1 cellular context compared by ENCODE assay signal in the genomic region with DNA sequence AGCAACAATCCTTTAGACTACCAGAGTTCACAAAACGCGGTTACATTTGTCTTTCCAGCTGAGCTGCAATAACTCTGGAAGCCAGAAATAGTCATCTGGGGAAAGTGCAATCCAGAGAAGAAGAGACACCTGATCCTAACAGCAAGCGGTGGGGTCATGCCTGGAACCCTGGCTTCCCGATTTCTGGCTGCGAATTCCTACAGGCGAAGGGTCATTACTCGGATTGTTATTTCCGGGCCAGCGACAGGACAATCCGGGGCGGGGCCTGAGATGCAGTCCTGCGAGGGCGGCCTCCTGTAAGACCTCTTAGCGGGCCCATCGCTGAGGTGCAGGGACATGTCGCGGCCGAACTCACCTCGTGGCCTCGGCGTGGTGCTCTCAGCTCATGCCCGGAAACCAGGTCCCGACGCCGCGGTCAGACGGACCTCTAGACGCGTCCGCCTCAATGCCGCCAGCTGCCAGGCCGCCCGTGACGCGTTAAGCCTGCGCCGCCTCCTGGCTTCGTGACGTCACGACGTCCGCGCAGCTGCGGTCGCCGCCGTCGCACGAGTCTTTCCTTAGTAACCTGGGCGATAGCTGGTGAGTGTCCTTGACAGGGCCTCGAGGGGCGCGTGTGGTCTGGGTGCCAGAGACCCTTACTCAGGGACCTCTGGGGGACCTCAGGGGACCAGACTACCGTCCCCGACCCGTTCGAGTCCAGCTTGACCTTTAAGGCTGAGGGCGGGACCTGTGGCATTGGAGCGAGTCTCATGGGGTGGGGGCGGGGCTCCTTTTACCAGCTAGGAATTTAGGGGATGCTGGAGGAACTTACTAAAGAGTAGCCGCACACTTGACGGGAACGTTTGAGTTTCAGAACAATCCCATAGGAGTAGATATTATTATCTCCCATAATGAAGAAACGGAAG.
TF ChIP-seq lines count a peak whose summit lies in the region.

A gene with protein sequence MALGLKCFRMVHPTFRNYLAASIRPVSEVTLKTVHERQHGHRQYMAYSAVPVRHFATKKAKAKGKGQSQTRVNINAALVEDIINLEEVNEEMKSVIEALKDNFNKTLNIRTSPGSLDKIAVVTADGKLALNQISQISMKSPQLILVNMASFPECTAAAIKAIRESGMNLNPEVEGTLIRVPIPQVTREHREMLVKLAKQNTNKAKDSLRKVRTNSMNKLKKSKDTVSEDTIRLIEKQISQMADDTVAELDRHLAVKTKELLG (plus strand): TSS at position 523 of the 905 bp plus-strand sequence. CDS start 6,010 bp downstream, outside the sequence.
A gene with protein sequence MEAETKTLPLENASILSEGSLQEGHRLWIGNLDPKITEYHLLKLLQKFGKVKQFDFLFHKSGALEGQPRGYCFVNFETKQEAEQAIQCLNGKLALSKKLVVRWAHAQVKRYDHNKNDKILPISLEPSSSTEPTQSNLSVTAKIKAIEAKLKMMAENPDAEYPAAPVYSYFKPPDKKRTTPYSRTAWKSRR (minus strand): TSS at position 481 of the 905 bp plus-strand sequence. CDS start 3,348 bp downstream, outside the sequence.

TF ChIP-seq in WTC11, 78 proteins besides CTCF, POLR2A, EP300 and RAD21 (continued from another document and continues in another):
- TF ChIP-seq, protein P1, sequence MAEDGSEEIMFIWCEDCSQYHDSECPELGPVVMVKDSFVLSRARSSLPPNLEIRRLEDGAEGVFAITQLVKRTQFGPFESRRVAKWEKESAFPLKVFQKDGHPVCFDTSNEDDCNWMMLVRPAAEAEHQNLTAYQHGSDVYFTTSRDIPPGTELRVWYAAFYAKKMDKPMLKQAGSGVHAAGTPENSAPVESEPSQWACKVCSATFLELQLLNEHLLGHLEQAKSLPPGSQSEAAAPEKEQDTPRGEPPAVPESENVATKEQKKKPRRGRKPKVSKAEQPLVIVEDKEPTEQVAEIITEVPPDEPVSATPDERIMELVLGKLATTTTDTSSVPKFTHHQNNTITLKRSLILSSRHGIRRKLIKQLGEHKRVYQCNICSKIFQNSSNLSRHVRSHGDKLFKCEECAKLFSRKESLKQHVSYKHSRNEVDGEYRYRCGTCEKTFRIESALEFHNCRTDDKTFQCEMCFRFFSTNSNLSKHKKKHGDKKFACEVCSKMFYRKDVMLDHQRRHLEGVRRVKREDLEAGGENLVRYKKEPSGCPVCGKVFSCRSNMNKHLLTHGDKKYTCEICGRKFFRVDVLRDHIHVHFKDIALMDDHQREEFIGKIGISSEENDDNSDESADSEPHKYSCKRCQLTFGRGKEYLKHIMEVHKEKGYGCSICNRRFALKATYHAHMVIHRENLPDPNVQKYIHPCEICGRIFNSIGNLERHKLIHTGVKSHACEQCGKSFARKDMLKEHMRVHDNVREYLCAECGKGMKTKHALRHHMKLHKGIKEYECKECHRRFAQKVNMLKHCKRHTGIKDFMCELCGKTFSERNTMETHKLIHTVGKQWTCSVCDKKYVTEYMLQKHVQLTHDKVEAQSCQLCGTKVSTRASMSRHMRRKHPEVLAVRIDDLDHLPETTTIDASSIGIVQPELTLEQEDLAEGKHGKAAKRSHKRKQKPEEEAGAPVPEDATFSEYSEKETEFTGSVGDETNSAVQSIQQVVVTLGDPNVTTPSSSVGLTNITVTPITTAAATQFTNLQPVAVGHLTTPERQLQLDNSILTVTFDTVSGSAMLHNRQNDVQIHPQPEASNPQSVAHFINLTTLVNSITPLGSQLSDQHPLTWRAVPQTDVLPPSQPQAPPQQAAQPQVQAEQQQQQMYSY (CRISPR knock-in tag; IDR thresholded peaks at IDR 0.05), result peak; percentile 68; the same call in 1 of the 2 replicates
- TF ChIP-seq FOXP1 (CRISPR knock-in tag; IDR thresholded peaks at IDR 0.05; ENCODE audit: borderline replicate concordance), result peak; percentile 99
- no peak for TF ChIP-seq MXD4 (CRISPR knock-in tag; IDR thresholded peaks at IDR 0.05; ENCODE audit: borderline replicate concordance)
- TF ChIP-seq E2F1 (CRISPR knock-in tag; IDR thresholded peaks at IDR 0.05), result peak; percentile 93
- TF ChIP-seq, protein P2, sequence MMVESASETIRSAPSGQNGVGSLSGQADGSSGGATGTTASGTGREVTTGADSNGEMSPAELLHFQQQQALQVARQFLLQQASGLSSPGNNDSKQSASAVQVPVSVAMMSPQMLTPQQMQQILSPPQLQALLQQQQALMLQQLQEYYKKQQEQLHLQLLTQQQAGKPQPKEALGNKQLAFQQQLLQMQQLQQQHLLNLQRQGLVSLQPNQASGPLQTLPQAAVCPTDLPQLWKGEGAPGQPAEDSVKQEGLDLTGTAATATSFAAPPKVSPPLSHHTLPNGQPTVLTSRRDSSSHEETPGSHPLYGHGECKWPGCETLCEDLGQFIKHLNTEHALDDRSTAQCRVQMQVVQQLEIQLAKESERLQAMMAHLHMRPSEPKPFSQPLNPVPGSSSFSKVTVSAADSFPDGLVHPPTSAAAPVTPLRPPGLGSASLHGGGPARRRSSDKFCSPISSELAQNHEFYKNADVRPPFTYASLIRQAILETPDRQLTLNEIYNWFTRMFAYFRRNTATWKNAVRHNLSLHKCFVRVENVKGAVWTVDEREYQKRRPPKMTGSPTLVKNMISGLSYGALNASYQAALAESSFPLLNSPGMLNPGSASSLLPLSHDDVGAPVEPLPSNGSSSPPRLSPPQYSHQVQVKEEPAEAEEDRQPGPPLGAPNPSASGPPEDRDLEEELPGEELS (CRISPR knock-in tag; IDR thresholded peaks at IDR 0.05), result peak; percentile 97
- TF ChIP-seq NFATC4 (CRISPR knock-in tag; IDR thresholded peaks at IDR 0.05), result no peak
- TF ChIP-seq ERG (CRISPR knock-in tag; IDR thresholded peaks at IDR 0.05), result no peak
- no peak for TF ChIP-seq NR1H2 (CRISPR knock-in tag; IDR thresholded peaks at IDR 0.05)
- TF ChIP-seq SMAD3 (CRISPR knock-in tag; IDR thresholded peaks at IDR 0.05; ENCODE audit: borderline replicate concordance), result peak; percentile 98
- peak; percentile 56 for TF ChIP-seq NFYB (CRISPR knock-in tag; conservative IDR thresholded peaks at IDR 0.05; ENCODE audit: low read depth)
- peak; percentile 98 for TF ChIP-seq ZBTB43 (CRISPR knock-in tag; IDR thresholded peaks at IDR 0.05)
- TF ChIP-seq, protein P3, sequence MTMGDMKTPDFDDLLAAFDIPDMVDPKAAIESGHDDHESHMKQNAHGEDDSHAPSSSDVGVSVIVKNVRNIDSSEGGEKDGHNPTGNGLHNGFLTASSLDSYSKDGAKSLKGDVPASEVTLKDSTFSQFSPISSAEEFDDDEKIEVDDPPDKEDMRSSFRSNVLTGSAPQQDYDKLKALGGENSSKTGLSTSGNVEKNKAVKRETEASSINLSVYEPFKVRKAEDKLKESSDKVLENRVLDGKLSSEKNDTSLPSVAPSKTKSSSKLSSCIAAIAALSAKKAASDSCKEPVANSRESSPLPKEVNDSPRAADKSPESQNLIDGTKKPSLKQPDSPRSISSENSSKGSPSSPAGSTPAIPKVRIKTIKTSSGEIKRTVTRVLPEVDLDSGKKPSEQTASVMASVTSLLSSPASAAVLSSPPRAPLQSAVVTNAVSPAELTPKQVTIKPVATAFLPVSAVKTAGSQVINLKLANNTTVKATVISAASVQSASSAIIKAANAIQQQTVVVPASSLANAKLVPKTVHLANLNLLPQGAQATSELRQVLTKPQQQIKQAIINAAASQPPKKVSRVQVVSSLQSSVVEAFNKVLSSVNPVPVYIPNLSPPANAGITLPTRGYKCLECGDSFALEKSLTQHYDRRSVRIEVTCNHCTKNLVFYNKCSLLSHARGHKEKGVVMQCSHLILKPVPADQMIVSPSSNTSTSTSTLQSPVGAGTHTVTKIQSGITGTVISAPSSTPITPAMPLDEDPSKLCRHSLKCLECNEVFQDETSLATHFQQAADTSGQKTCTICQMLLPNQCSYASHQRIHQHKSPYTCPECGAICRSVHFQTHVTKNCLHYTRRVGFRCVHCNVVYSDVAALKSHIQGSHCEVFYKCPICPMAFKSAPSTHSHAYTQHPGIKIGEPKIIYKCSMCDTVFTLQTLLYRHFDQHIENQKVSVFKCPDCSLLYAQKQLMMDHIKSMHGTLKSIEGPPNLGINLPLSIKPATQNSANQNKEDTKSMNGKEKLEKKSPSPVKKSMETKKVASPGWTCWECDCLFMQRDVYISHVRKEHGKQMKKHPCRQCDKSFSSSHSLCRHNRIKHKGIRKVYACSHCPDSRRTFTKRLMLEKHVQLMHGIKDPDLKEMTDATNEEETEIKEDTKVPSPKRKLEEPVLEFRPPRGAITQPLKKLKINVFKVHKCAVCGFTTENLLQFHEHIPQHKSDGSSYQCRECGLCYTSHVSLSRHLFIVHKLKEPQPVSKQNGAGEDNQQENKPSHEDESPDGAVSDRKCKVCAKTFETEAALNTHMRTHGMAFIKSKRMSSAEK (CRISPR knock-in tag; IDR thresholded peaks at IDR 0.05; ENCODE audit: borderline replicate concordance), result no peak
- TF ChIP-seq MLX (CRISPR knock-in tag; IDR thresholded peaks at IDR 0.05), result 0 out of 2 replicates have a peak, but pooled peaks have one; percentile 61
- no peak for TF ChIP-seq ZSCAN18 (CRISPR knock-in tag; IDR thresholded peaks at IDR 0.05)
- TF ChIP-seq, protein P4, sequence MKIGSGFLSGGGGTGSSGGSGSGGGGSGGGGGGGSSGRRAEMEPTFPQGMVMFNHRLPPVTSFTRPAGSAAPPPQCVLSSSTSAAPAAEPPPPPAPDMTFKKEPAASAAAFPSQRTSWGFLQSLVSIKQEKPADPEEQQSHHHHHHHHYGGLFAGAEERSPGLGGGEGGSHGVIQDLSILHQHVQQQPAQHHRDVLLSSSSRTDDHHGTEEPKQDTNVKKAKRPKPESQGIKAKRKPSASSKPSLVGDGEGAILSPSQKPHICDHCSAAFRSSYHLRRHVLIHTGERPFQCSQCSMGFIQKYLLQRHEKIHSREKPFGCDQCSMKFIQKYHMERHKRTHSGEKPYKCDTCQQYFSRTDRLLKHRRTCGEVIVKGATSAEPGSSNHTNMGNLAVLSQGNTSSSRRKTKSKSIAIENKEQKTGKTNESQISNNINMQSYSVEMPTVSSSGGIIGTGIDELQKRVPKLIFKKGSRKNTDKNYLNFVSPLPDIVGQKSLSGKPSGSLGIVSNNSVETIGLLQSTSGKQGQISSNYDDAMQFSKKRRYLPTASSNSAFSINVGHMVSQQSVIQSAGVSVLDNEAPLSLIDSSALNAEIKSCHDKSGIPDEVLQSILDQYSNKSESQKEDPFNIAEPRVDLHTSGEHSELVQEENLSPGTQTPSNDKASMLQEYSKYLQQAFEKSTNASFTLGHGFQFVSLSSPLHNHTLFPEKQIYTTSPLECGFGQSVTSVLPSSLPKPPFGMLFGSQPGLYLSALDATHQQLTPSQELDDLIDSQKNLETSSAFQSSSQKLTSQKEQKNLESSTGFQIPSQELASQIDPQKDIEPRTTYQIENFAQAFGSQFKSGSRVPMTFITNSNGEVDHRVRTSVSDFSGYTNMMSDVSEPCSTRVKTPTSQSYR (CRISPR knock-in tag; IDR thresholded peaks at IDR 0.05), result peak; percentile 92
- TF ChIP-seq GTF2I (CRISPR knock-in tag; conservative IDR thresholded peaks at IDR 0.05), result no peak
- TF ChIP-seq ZNF121 (CRISPR knock-in tag; IDR thresholded peaks at IDR 0.05), result peak; percentile 82; the same call in 1 of the 2 replicates
- 0 out of 2 replicates have a peak, but pooled peaks have one; percentile 67 for TF ChIP-seq ELF4 (CRISPR knock-in tag; IDR thresholded peaks at IDR 0.05; ENCODE audit: low read depth)
- no peak for TF ChIP-seq ZMAT4 (CRISPR knock-in tag; IDR thresholded peaks at IDR 0.05)
